8 cellular contexts compared by ENCODE assay signal in the genomic region with DNA sequence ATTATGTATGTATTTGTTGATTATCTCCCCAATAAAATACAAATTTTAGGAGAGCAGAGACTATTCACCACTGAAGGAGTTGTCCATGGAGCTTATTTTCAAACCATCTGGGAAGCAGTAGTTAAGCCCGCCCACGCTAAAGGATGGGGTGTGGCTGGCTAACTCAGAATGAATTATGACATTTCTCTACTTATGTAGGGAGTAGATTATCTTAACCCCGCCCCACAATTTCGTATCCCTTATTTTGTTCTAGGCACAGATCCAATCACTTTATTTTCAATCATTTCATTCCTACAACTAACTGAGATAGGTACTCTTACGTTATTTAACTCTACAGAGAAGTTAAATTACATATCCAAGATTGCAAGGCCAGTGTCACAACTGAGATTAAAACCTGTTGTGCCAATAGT. TPM values are rescaled to one million over a fixed set of nuclear protein-coding genes. Genes with fewer than 3 reads are reported as not detected.
DNase-seq lines count a peak whose midpoint lies in the region; ATAC-seq, FAIRE-seq and TF ChIP-seq lines count a peak whose summit lies in the region.

No MANE protein-coding gene starts in this region.

- TF ChIP-seq CTCF in bronchial epithelial cell (IDR thresholded peaks at IDR 0.05; ENCODE audit: insufficient read depth, low read length, severe bottlenecking) (no peak), right lobe of liver (IDR thresholded peaks at IDR 0.05) (no peak)

- H3K27me3 ChIP-seq in bronchial epithelial cell (ENCODE audit: control insufficient read depth, insufficient read depth, low read length) (no peaks in the 10 kb centered on the region), right lobe of liver (no peaks in the 10 kb centered on the region)

- 14% methylated on average over 5 of the region's 5 CpGs for WGBS in right lobe of liver (ENCODE audit: insufficient coverage, low coverage, low lambda C conversion rate, missing lambda C conversion rate)

- ATAC-seq in right lobe of liver: peak in 1 of 4 donors; percentile 3
- no peak for ATAC-seq in HG03342 (IDR thresholded peaks at IDR 0.05; ENCODE audit: unreplicated experiment)

- no peak for TF ChIP-seq POLR2A in right lobe of liver (IDR thresholded peaks at IDR 0.05)

- peak; percentile 60 for DNase-seq in DMS53 (lab: John Stamatoyannopoulos, UW)
- DNase-seq in DMS53 treated with DMSO at 0.1 percent for 48 hours (lab: John Stamatoyannopoulos, UW; ENCODE audit: unreplicated experiment): no peak
- DNase-seq in NCI-H446 (lab: John Stamatoyannopoulos, UW): peak; percentile 54 to 59
- DNase-seq in bronchial epithelial cell (ENCODE audit: low read depth): peak; percentile 89
- no peak for DNase-seq in right lobe of liver
- DNase-seq in GF-D8 (lab: John Stamatoyannopoulos, UW): no peak
- no peak for DNase-seq in NK-92 treated with Interleukin-12 subunit alpha and Interleukin-12 subunit beta, amount 100 ng/mL, for 24 hours (lab: John Stamatoyannopoulos, UW)

- peak overlapping the region; percentile 87 for H3K4me3 ChIP-seq in bronchial epithelial cell (ENCODE audit: low read depth, low read length)
- peak overlapping the region; percentile 69 to 82 (median 70) for H3K4me3 ChIP-seq in right lobe of liver

- no peak for FAIRE-seq in bronchial epithelial cell (lab: Jason Lieb, UNC)

- peak overlapping the region; percentile 93 to 97 (median 97) for H3K27ac ChIP-seq in right lobe of liver

- H3K4me1 ChIP-seq in right lobe of liver: peaks cover 0 to 30% (median 10%) of the 10 kb centered on the region in 4 donors

- H3K9me3 ChIP-seq in right lobe of liver: no peaks in the 10 kb centered on the region

- intact Hi-C loops in right lobe of liver (cut with DNase I): no loop called here

- H3K36me3 ChIP-seq in bronchial epithelial cell (ENCODE audit: control insufficient read depth, insufficient read depth, low read length): no peaks in the 10 kb centered on the region
- no peaks in the 10 kb centered on the region for H3K36me3 ChIP-seq in right lobe of liver

RNA-seq across cellular contexts. Expression of a gene that starts 1.4 kb away (rescaled TPM):
- total RNA-seq in bronchial epithelial cell: 60.0 and 63.1 TPM in 2 replicates
- 100 to 1,000 TPM in 4 of 6 experiments, 10 to 100 TPM in 2; 80.0 to 143 (median 126) TPM for total RNA-seq in right lobe of liver

RNA-seq across cellular contexts. Expression of a gene that starts 40.4 kb away (rescaled TPM):
- 0.26 and 1.0 TPM in 2 replicates for total RNA-seq in bronchial epithelial cell
- not detected for total RNA-seq in right lobe of liver

Comparison
In these comparisons a context has a peak if more than half of its experiments do, and no peak if none do; other contexts are left out.
1. DNase-seq: peak in DMS53 (single experiment), NCI-H446 (2 of 2) and bronchial epithelial cell (single experiment); none in DMS53 treated with DMSO at 0.1 percent for 48 hours (single experiment), right lobe of liver (0 of 3), GF-D8 (single experiment) and NK-92 treated with Interleukin-12 subunit alpha and Interleukin-12 subunit beta, amount 100 ng/mL, for 24 hours (single experiment).